ENCODE assay signal across 3 cellular contexts in the genomic region with DNA sequence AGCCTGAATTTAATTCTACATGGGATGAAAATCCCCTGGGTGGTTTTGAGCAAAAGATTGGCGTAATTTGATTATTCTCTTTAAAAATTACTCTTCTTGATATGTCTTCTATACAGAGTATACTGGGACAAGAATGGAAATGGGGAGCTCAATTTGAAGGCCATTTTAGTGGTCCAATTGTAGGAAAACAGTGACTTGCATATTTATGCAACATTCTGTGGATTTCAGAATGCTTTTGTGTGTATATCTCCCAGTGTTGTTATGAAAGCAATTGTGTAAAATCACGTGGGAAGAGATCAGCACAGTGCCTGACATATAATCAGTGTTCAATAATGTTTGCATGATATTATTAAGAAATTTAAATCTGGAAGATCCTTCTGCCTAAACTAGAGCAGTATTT.
TF ChIP-seq lines count a peak whose summit lies in the region.

No MANE protein-coding gene starts in this region.

TF ChIP-seq in HepG2, 621 proteins besides CTCF, POLR2A, EP300 and RAD21:
- peak; percentile 65 for TF ChIP-seq NFE2L2 (IDR thresholded peaks at IDR 0.05; ENCODE audit: low read length)
- TF ChIP-seq, protein P1, sequence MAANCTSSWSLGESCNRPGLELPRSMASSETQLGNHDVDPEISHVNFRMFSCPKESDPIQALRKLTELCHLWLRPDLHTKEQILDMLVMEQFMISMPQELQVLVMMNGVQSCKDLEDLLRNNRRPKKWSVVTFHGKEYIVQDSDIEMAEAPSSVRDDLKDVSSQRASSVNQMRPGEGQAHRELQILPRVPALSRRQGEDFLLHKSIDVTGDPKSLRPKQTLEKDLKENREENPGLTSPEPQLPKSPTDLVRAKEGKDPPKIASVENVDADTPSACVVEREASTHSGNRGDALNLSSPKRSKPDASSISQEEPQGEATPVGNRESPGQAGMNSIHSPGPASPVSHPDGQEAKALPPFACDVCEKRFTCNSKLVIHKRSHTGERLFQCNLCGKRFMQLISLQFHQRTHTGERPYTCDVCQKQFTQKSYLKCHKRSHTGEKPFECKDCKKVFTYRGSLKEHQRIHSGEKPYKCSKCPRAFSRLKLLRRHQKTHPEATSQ (CRISPR knock-in tag; IDR thresholded peaks at IDR 0.05; ENCODE audit: borderline replicate concordance) = no peak

TF ChIP-seq in A549, 52 proteins besides CTCF, POLR2A, EP300 and RAD21:
- TF ChIP-seq, protein P2, sequence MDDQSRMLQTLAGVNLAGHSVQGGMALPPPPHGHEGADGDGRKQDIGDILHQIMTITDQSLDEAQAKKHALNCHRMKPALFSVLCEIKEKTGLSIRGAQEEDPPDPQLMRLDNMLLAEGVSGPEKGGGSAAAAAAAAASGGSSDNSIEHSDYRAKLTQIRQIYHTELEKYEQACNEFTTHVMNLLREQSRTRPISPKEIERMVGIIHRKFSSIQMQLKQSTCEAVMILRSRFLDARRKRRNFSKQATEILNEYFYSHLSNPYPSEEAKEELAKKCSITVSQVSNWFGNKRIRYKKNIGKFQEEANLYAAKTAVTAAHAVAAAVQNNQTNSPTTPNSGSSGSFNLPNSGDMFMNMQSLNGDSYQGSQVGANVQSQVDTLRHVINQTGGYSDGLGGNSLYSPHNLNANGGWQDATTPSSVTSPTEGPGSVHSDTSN (IDR thresholded peaks at IDR 0.05) = no peak
- peak; percentile 74 for TF ChIP-seq NFE2L2 (conservative IDR thresholded peaks at IDR 0.05; ENCODE audit: low read length)

TF ChIP-seq in IMR-90, 13 proteins besides CTCF, POLR2A, EP300 and RAD21:
- TF ChIP-seq MXI1 (IDR thresholded peaks at IDR 0.05; ENCODE audit: borderline replicate concordance, low read depth, low read length) (no peak), MAFK (IDR thresholded peaks at IDR 0.05; ENCODE audit: low read depth, low read length) (no peak), NFE2L2 (IDR thresholded peaks at IDR 0.05; ENCODE audit: low read depth, low read length) (peak; percentile 40; the same call in 1 of the 2 replicates), FOS (IDR thresholded peaks at IDR 0.05; ENCODE audit: low read depth, low read length) (no peak), MAZ (IDR thresholded peaks at IDR 0.05; ENCODE audit: borderline replicate concordance, low read depth, low read length) (no peak)
- TF ChIP-seq, protein P3, sequence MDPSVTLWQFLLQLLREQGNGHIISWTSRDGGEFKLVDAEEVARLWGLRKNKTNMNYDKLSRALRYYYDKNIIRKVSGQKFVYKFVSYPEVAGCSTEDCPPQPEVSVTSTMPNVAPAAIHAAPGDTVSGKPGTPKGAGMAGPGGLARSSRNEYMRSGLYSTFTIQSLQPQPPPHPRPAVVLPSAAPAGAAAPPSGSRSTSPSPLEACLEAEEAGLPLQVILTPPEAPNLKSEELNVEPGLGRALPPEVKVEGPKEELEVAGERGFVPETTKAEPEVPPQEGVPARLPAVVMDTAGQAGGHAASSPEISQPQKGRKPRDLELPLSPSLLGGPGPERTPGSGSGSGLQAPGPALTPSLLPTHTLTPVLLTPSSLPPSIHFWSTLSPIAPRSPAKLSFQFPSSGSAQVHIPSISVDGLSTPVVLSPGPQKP (IDR thresholded peaks at IDR 0.05; ENCODE audit: borderline replicate concordance, low read depth, low read length) = no peak
